ENCODE assay signal across 1 cellular context in the genomic region with DNA sequence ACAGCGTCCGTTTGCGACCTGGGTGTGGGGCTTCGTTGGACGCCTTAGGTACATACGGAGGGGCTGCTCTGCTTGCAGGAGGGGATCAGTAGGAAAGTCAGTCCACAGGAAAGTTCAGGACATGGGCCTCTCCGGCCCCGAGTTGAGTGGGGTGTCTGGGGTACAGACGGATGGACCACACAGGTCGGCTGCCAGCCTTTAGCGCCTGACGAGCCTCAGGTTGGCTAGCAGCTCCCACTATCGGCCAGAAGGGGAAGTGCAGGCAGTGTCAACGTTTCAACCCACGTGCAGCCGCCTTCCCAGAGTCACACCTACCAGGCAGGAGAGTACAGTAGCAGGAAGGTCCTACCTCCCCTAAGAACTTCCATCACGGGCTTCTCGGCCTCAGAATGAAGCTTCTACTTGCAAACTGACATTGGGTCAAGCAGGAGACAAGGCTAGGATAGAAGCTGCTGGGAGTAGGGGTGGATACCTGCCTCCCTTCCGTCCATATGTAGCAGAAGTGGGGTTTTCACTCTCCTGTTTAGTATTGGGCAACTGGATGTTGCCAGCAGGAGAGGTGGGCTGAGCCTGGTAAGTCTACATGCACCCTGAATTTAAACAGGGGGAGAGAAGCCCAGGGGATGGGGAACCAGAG.
TF ChIP-seq lines count a peak whose summit lies in the region.

No MANE protein-coding gene starts in this region.

TF ChIP-seq in GM12878, 131 proteins besides CTCF, POLR2A, EP300 and RAD21 (continued from another document):
- TF ChIP-seq, protein P1, sequence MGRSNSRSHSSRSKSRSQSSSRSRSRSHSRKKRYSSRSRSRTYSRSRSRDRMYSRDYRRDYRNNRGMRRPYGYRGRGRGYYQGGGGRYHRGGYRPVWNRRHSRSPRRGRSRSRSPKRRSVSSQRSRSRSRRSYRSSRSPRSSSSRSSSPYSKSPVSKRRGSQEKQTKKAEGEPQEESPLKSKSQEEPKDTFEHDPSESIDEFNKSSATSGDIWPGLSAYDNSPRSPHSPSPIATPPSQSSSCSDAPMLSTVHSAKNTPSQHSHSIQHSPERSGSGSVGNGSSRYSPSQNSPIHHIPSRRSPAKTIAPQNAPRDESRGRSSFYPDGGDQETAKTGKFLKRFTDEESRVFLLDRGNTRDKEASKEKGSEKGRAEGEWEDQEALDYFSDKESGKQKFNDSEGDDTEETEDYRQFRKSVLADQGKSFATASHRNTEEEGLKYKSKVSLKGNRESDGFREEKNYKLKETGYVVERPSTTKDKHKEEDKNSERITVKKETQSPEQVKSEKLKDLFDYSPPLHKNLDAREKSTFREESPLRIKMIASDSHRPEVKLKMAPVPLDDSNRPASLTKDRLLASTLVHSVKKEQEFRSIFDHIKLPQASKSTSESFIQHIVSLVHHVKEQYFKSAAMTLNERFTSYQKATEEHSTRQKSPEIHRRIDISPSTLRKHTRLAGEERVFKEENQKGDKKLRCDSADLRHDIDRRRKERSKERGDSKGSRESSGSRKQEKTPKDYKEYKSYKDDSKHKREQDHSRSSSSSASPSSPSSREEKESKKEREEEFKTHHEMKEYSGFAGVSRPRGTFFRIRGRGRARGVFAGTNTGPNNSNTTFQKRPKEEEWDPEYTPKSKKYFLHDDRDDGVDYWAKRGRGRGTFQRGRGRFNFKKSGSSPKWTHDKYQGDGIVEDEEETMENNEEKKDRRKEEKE (IDR thresholded peaks at IDR 0.05) = no peak
- no peak for TF ChIP-seq SMAD1 (IDR thresholded peaks at IDR 0.05; ENCODE audit: low read depth, partially characterized antibody)
- TF ChIP-seq, protein P2, sequence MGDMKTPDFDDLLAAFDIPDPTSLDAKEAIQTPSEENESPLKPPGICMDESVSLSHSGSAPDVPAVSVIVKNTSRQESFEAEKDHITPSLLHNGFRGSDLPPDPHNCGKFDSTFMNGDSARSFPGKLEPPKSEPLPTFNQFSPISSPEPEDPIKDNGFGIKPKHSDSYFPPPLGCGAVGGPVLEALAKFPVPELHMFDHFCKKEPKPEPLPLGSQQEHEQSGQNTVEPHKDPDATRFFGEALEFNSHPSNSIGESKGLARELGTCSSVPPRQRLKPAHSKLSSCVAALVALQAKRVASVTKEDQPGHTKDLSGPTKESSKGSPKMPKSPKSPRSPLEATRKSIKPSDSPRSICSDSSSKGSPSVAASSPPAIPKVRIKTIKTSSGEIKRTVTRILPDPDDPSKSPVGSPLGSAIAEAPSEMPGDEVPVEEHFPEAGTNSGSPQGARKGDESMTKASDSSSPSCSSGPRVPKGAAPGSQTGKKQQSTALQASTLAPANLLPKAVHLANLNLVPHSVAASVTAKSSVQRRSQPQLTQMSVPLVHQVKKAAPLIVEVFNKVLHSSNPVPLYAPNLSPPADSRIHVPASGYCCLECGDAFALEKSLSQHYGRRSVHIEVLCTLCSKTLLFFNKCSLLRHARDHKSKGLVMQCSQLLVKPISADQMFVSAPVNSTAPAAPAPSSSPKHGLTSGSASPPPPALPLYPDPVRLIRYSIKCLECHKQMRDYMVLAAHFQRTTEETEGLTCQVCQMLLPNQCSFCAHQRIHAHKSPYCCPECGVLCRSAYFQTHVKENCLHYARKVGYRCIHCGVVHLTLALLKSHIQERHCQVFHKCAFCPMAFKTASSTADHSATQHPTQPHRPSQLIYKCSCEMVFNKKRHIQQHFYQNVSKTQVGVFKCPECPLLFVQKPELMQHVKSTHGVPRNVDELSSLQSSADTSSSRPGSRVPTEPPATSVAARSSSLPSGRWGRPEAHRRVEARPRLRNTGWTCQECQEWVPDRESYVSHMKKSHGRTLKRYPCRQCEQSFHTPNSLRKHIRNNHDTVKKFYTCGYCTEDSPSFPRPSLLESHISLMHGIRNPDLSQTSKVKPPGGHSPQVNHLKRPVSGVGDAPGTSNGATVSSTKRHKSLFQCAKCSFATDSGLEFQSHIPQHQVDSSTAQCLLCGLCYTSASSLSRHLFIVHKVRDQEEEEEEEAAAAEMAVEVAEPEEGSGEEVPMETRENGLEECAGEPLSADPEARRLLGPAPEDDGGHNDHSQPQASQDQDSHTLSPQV (IDR thresholded peaks at IDR 0.05) = no peak
- TF ChIP-seq CHD2 (IDR thresholded peaks at IDR 0.05; ENCODE audit: borderline replicate concordance, low read depth, low read length) = peak; percentile 33; the same call in 1 of the 2 replicates
- no peak for TF ChIP-seq ZNF274 (IDR thresholded peaks at IDR 0.05; ENCODE audit: insufficient read depth, insufficient read length)
- TF ChIP-seq MTA2 (IDR thresholded peaks at IDR 0.05; ENCODE audit: low read depth) = no peak
- TF ChIP-seq, protein P3, sequence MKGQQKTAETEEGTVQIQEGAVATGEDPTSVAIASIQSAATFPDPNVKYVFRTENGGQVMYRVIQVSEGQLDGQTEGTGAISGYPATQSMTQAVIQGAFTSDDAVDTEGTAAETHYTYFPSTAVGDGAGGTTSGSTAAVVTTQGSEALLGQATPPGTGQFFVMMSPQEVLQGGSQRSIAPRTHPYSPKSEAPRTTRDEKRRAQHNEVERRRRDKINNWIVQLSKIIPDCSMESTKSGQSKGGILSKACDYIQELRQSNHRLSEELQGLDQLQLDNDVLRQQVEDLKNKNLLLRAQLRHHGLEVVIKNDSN (IDR thresholded peaks at IDR 0.05; ENCODE audit: borderline replicate concordance, extremely low read length, insufficient read depth, low read depth, low read length) = peak; percentile 30
- no peak for TF ChIP-seq ZNF622 (IDR thresholded peaks at IDR 0.05)
- TF ChIP-seq, protein P4, sequence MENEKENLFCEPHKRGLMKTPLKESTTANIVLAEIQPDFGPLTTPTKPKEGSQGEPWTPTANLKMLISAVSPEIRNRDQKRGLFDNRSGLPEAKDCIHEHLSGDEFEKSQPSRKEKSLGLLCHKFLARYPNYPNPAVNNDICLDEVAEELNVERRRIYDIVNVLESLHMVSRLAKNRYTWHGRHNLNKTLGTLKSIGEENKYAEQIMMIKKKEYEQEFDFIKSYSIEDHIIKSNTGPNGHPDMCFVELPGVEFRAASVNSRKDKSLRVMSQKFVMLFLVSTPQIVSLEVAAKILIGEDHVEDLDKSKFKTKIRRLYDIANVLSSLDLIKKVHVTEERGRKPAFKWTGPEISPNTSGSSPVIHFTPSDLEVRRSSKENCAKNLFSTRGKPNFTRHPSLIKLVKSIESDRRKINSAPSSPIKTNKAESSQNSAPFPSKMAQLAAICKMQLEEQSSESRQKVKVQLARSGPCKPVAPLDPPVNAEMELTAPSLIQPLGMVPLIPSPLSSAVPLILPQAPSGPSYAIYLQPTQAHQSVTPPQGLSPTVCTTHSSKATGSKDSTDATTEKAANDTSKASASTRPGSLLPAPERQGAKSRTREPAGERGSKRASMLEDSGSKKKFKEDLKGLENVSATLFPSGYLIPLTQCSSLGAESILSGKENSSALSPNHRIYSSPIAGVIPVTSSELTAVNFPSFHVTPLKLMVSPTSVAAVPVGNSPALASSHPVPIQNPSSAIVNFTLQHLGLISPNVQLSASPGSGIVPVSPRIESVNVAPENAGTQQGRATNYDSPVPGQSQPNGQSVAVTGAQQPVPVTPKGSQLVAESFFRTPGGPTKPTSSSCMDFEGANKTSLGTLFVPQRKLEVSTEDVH (IDR thresholded peaks at IDR 0.05; ENCODE audit: low read depth, partially characterized antibody) = no peak
- no peak for TF ChIP-seq HDAC6 (IDR thresholded peaks at IDR 0.05; ENCODE audit: unreplicated experiment)
- TF ChIP-seq, protein P5, sequence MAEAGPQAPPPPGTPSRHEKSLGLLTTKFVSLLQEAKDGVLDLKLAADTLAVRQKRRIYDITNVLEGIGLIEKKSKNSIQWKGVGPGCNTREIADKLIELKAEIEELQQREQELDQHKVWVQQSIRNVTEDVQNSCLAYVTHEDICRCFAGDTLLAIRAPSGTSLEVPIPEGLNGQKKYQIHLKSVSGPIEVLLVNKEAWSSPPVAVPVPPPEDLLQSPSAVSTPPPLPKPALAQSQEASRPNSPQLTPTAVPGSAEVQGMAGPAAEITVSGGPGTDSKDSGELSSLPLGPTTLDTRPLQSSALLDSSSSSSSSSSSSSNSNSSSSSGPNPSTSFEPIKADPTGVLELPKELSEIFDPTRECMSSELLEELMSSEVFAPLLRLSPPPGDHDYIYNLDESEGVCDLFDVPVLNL (IDR thresholded peaks at IDR 0.05; ENCODE audit: low read depth, low read length) = no peak
- TF ChIP-seq MEF2A (IDR thresholded peaks at IDR 0.05; ENCODE audit: insufficient read depth, low read depth, low read length) = no peak
- TF ChIP-seq NR2F1 (conservative IDR thresholded peaks at IDR 0.05) = no peak
- TF ChIP-seq RUNX3 (IDR thresholded peaks at IDR 0.05; ENCODE audit: low read length) = no peak
- peak; percentile 42; the same call in 1 of the 2 replicates for TF ChIP-seq RB1 (IDR thresholded peaks at IDR 0.05; ENCODE audit: borderline replicate concordance)
- TF ChIP-seq RFX5 (IDR thresholded peaks at IDR 0.05; ENCODE audit: low read depth, low read length) = no peak
- no peak for TF ChIP-seq IKZF1 (conservative IDR thresholded peaks at IDR 0.05)
- no peak for TF ChIP-seq REST (IDR thresholded peaks at IDR 0.05; ENCODE audit: low read depth, low read length)
- no peak for TF ChIP-seq HDAC2 (IDR thresholded peaks at IDR 0.05)
- no peak for TF ChIP-seq CHD1 (IDR thresholded peaks at IDR 0.05; ENCODE audit: low read depth, low read length)
- peak; percentile 66; the same call in 1 of the 2 replicates for TF ChIP-seq MAX (IDR thresholded peaks at IDR 0.05; ENCODE audit: low read depth, low read length)
- TF ChIP-seq, protein P6, sequence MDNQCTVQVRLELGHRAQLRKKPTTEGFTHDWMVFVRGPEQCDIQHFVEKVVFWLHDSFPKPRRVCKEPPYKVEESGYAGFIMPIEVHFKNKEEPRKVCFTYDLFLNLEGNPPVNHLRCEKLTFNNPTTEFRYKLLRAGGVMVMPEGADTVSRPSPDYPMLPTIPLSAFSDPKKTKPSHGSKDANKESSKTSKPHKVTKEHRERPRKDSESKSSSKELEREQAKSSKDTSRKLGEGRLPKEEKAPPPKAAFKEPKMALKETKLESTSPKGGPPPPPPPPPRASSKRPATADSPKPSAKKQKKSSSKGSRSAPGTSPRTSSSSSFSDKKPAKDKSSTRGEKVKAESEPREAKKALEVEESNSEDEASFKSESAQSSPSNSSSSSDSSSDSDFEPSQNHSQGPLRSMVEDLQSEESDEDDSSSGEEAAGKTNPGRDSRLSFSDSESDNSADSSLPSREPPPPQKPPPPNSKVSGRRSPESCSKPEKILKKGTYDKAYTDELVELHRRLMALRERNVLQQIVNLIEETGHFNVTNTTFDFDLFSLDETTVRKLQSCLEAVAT (IDR thresholded peaks at IDR 0.05) = no peak
- TF ChIP-seq RELA (IDR thresholded peaks at IDR 0.05; ENCODE audit: borderline replicate concordance, partially characterized antibody) = no peak
- TF ChIP-seq RCOR1 (conservative IDR thresholded peaks at IDR 0.05; ENCODE audit: low read depth, low read length) = no peak
- TF ChIP-seq, protein P7, sequence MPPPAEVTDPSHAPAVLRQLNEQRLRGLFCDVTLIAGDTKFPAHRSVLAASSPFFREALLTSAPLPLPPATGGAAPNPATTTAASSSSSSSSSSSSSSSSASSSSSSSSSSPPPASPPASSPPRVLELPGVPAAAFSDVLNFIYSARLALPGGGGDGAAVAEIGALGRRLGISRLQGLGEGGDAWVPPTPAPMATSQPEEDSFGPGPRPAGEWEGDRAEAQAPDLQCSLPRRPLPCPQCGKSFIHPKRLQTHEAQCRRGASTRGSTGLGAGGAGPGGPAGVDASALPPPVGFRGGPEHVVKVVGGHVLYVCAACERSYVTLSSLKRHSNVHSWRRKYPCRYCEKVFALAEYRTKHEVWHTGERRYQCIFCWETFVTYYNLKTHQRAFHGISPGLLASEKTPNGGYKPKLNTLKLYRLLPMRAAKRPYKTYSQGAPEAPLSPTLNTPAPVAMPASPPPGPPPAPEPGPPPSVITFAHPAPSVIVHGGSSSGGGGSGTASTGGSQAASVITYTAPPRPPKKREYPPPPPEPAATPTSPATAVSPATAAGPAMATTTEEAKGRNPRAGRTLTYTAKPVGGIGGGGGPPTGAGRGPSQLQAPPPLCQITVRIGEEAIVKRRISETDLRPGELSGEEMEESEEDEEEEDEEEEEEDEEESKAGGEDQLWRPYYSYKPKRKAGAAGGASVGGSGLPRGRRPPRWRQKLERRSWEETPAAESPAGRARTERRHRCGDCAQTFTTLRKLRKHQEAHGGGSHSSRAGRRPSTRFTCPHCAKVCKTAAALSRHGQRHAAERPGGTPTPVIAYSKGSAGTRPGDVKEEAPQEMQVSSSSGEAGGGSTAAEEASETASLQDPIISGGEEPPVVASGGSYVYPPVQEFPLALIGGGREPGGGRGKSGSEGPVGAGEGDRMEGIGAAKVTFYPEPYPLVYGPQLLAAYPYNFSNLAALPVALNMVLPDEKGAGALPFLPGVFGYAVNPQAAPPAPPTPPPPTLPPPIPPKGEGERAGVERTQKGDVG (CRISPR knock-in tag; IDR thresholded peaks at IDR 0.05) = no peak
- TF ChIP-seq, protein P8, sequence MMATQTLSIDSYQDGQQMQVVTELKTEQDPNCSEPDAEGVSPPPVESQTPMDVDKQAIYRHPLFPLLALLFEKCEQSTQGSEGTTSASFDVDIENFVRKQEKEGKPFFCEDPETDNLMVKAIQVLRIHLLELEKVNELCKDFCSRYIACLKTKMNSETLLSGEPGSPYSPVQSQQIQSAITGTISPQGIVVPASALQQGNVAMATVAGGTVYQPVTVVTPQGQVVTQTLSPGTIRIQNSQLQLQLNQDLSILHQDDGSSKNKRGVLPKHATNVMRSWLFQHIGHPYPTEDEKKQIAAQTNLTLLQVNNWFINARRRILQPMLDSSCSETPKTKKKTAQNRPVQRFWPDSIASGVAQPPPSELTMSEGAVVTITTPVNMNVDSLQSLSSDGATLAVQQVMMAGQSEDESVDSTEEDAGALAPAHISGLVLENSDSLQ (IDR thresholded peaks at IDR 0.05) = no peak
- TF ChIP-seq SMARCA5 (IDR thresholded peaks at IDR 0.05) = no peak; the same call in 1 of the 2 replicates
